8 cellular contexts compared by ENCODE assay signal in the genomic region with DNA sequence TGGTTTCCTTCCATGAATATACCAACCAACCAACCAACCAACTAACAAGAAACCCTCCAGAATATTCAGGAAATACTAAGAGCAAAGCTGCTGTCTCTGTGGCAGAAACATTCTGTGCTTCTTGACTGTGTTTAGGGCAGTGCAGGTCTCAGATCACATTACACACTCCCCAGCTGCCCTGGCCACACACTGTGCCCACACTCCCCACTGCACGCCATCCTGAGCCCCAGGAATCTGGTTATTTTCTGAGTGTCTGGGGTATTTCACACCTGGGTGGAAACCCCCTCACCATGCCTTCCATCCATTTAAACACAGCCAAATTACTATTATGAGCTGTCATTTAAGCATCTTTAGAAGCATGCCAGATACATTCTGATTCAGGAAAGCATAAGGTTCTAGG.
DNase-seq lines count a peak whose midpoint lies in the region; ATAC-seq, FAIRE-seq and TF ChIP-seq lines count a peak whose summit lies in the region.

No MANE protein-coding gene starts in this region.

- no peaks in the 10 kb centered on the region for H3K79me2 ChIP-seq in H1 (ENCODE audit: control insufficient read depth in 1 of 2, insufficient read depth in 2 of 2, low read length in 2 of 2)

- H3K23me2 ChIP-seq in H1 (ENCODE audit: low read depth, low read length) = no peaks in the 10 kb centered on the region; the same call in 1 of the 2 replicates

- no peak overlapping the region for H2AFZ ChIP-seq in H1 (ENCODE audit: low read length)

- no peak overlapping the region for H2BK12ac ChIP-seq in H1 (ENCODE audit: low read depth, low read length)

- H4K91ac ChIP-seq in H1 (replicated peaks; ENCODE audit: insufficient read length, low read length) = no peak overlapping the region

- H2BK5ac ChIP-seq in H1 (ENCODE audit: low read depth, low read length) = no peak overlapping the region

- POLR2A ChIA-PET in H1 (lab: Charles Lee; ENCODE audit: partially characterized antibody) = no interaction called here

- H3K36me3 ChIP-seq in H1 (ENCODE audit: control insufficient read depth in 2 of 4, insufficient read depth in 4 of 4, low read length in 3 of 4) = no peaks in the 10 kb centered on the region

- H4K20me1 ChIP-seq in H1 (replicated peaks in 1 of 2; ENCODE audit: control insufficient read depth in 1 of 2, insufficient read depth in 2 of 2, low read length in 2 of 2) = no peaks in the 10 kb centered on the region

- H3K4me3 ChIP-seq in H1 (ENCODE audit: extremely low read depth in 1 of 4, insufficient read depth in 2 of 4, low read depth in 3 of 4, low read length in 4 of 4) = peak overlapping the region in 1 of 4 experiments; percentile 36; a peak in 1 of 8 replicates

- H2BK120ac ChIP-seq in H1 (replicated peaks; ENCODE audit: low read depth, low read length) = no peak overlapping the region

- H3K56ac ChIP-seq in H1 (replicated peaks; ENCODE audit: insufficient read length, low read depth, low read length) = no peak overlapping the region

- no peaks in the 10 kb centered on the region for H3K79me1 ChIP-seq in H1 (ENCODE audit: low read depth, low read length)

- H4K5ac ChIP-seq in H1 (ENCODE audit: insufficient read length, low read depth, low read length) = no peak overlapping the region

- 35% methylated on average over 1 of the region's 1 CpG; no CpG with 5 or more reads in 1 of the 2 experiments for WGBS in H1 (ENCODE audit: extremely low coverage in 1 of 2, insufficient coverage in 1 of 2, insufficient read length in 1 of 2, insufficient replicate concordance in 2 of 2, low coverage in 1 of 2, low lambda C conversion rate in 2 of 2, missing lambda C conversion rate in 1 of 2), 2 experiments

- no peak overlapping the region for H4K8ac ChIP-seq in H1 (ENCODE audit: extremely low read depth, insufficient read depth, low read length)

- peaks cover 0 to 1% (median 0%) of the 10 kb centered on the region in 4 experiments; a peak in 1 of 7 replicates for H3K27me3 ChIP-seq in H1 (replicated peaks in 1 of 4; ENCODE audit: control insufficient read depth in 3 of 4, extremely low read depth in 1 of 4, insufficient read depth in 3 of 4, low read length in 3 of 4)

- no peak for TF ChIP-seq EP300 in H1 (IDR thresholded peaks at IDR 0.05; ENCODE audit: borderline replicate concordance in 1 of 2, low read depth in 2 of 2, low read length in 2 of 2)

- H2AK5ac ChIP-seq in H1 (ENCODE audit: low read depth, low read length) = no peak overlapping the region

- peak overlapping the region; percentile 34 to 54; a peak in 3 of 4 replicates for H3K4me2 ChIP-seq in H1 (ENCODE audit: insufficient read depth in 1 of 2, low read depth in 2 of 2, low read length in 2 of 2)

- H3K9me3 ChIP-seq in H1 (ENCODE audit: insufficient read depth in 2 of 2, low read depth in 1 of 2, low read length in 1 of 2) = no peaks in the 10 kb centered on the region; a peak in 1 of 4 replicates

- H3K9ac ChIP-seq in H1 (replicated peaks in 1 of 4; ENCODE audit: extremely low read depth in 1 of 4, low read depth in 3 of 4, low read length in 3 of 4) = no peak overlapping the region

- H3K4ac ChIP-seq in H1 (replicated peaks; ENCODE audit: insufficient read length, low read depth, low read length) = no peak overlapping the region

- H3K18ac ChIP-seq in H1 (ENCODE audit: extremely low read depth, low read length) = no peak overlapping the region

- H2BK15ac ChIP-seq in H1 (ENCODE audit: low read length) = no peak overlapping the region

- no peak for TF ChIP-seq POLR2A in H1 (IDR thresholded peaks at IDR 0.05; ENCODE audit: control extremely low read depth in 1 of 2, low read depth in 2 of 2, low read length in 2 of 2)

- no peak for TF ChIP-seq CTCF in H1 (IDR thresholded peaks at IDR 0.05; ENCODE audit: control extremely low read depth in 1 of 3, insufficient read depth in 1 of 3, low read depth in 1 of 3, low read length in 3 of 3)

- peak; percentile 24 for DNase-seq in RPMI7951 (ENCODE audit: low read depth)
- no peak for DNase-seq in H1 (ENCODE audit: low read depth in 1 of 2, low spot score in 2 of 2)
- DNase-seq in stimulated activated CD4-positive, alpha-beta T cell treated with anti-CD3 and anti-CD28 coated beads, Interleukin-15, amount 100 ng/mL, for 48 hours (ENCODE audit: low read depth in 2 of 2) = peak; percentile 41 to 46
- DNase-seq in AG08396 (ENCODE audit: low spot score) = no peak
- no peak for DNase-seq in midbrain (lab: John Stamatoyannopoulos, UW)

- no peak for FAIRE-seq in H1 (lab: Jason Lieb, UNC)

- no peak overlapping the region for H3K14ac ChIP-seq in H1 (ENCODE audit: insufficient read length)

- peaks cover 0 to 17% (median 13%) of the 10 kb centered on the region in 4 experiments for H3K4me1 ChIP-seq in H1 (replicated peaks in 1 of 4; ENCODE audit: control insufficient read depth in 3 of 4, insufficient read depth in 4 of 4, low read length in 3 of 4)

- no peak for TF ChIP-seq RAD21 in H1 (IDR thresholded peaks at IDR 0.05 in 1 of 2, conservative IDR thresholded peaks at IDR 0.05 in 1 of 2; ENCODE audit: low read depth in 2 of 2, low read length in 2 of 2)

- CTCF ChIA-PET in H1 (lab: Charles Lee; ENCODE audit: partially characterized antibody) = interaction anchor here (1.5 kb wide), 1 partner anchor 34 kb away, joined by 4 read pairs; no protein-coding TSS in a partner anchor

- H3K23ac ChIP-seq in H1 (ENCODE audit: insufficient read length) = no peak overlapping the region

- no peak overlapping the region for H3K27ac ChIP-seq in H1 (ENCODE audit: low read depth, low read length)

- ATAC-seq in GM21381 (IDR thresholded peaks at IDR 0.05; ENCODE audit: unreplicated experiment) (peak; percentile 47), HG03139 (IDR thresholded peaks at IDR 0.05; ENCODE audit: unreplicated experiment) (no peak), HG02884 (IDR thresholded peaks at IDR 0.05; ENCODE audit: unreplicated experiment) (no peak)

- no peak overlapping the region for H2BK20ac ChIP-seq in H1 (ENCODE audit: low read length)

TF ChIP-seq in H1, 55 proteins besides CTCF, POLR2A, EP300 and RAD21 (continues in another document):
- TF ChIP-seq ASH2L (IDR thresholded peaks at IDR 0.05; ENCODE audit: low read length) = no peak

Comparison
In these comparisons a context has a peak if more than half of its experiments do, and no peak if none do; other contexts are left out.
1. DNase-seq: peak in RPMI7951 (single experiment) and stimulated activated CD4-positive, alpha-beta T cell treated with anti-CD3 and anti-CD28 coated beads, Interleukin-15, amount 100 ng/mL, for 48 hours (2 of 2); none in H1 (0 of 2), AG08396 (single experiment) and midbrain (single experiment).